ENCODE assay signal across 27 cellular contexts in genomic region chr2:207720517-207721187, GRCh38. TPM values are rescaled to one million over a fixed set of nuclear protein-coding genes. Genes with fewer than 3 reads are reported as not detected.
DNase-seq lines count a peak whose midpoint lies in the region; ATAC-seq, FAIRE-seq and TF ChIP-seq lines count a peak whose summit lies in the region.
"Had no signal": no experiment of that assay in that cellular context is flagged by ENCODE, and none has a peak within 500 bp of the region (broad histone marks: within the 10 kb centered on the region; RNA-seq: fewer than 3 reads in every experiment).

No MANE protein-coding gene starts in this region.

- no peak for TF ChIP-seq EP300 in A549 (IDR thresholded peaks at IDR 0.05)

- H3K4me2 ChIP-seq in A549: peak overlapping the region; percentile 23; the same call in 2 of the 3 replicates
- H3K4me2 ChIP-seq: smooth muscle cell had no signal

- ATAC-seq in A549 (peak; percentile 26 to 30; a peak in 3 of 6 replicates), lung (ENCODE audit: insufficient read depth, low FRiP score) (peak; percentile 29), omental fat pad (ENCODE audit: low FRiP score) (no peak)
- no peak for ATAC-seq in activated CD8-positive, alpha-beta T cell treated with anti-CD3 and anti-CD28 coated beads for 36 hours

- peak overlapping the region in 1 of 2 experiments; percentile 47; a peak in 1 of 6 replicates for H3K27ac ChIP-seq in A549
- H3K27ac ChIP-seq in HEK293 (ENCODE audit: extremely low read depth, low read depth, low read length): no peak overlapping the region
- peak overlapping the region; percentile 13 for H3K27ac ChIP-seq in caudate nucleus (ENCODE audit: low read depth, low read length)
- no peak overlapping the region for H3K27ac ChIP-seq in lung (ENCODE audit: low read depth in 1 of 2, low read length in 1 of 2)
- H3K27ac ChIP-seq: HL-60, neutrophil, vagina had no signal

- H3K4me1 Mint-ChIP-seq in activated CD8-positive, alpha-beta T cell treated with anti-CD3 and anti-CD28 coated beads for 36 hours (ENCODE audit: low read depth): peaks cover 31% of the 10 kb centered on the region

- H3K27ac Mint-ChIP-seq in activated CD8-positive, alpha-beta T cell treated with anti-CD3 and anti-CD28 coated beads for 36 hours: no peak overlapping the region
- H3K27ac Mint-ChIP-seq: activated T-helper 1 cell treated with anti-CD3 and anti-CD28 coated beads, Interleukin-12 subunit alpha, Interleukin-12 subunit beta, Interleukin-2, Interleukin-4 antibody, amounts not matched to agents 30 ng/mL and 10 ng/mL and 1 ng/mL, durations not matched to agents 14 hours and 24 hours and 36 hours; CD14-positive monocyte had no signal

- TF ChIP-seq CTCF in A549 (IDR thresholded peaks at IDR 0.05) (no peak), HEK293 (tag by site-specific recombination; IDR thresholded peaks at IDR 0.05) (no peak), lung (IDR thresholded peaks at IDR 0.05; ENCODE audit: control extremely low read depth, extremely low read depth) (no peak), omental fat pad (IDR thresholded peaks at IDR 0.05) (no peak)
- no peak for TF ChIP-seq CTCF in activated CD8-positive, alpha-beta T cell treated with anti-CD3 and anti-CD28 coated beads for 36 hours (IDR thresholded peaks at IDR 0.05)

- no peak for TF ChIP-seq POLR2A in A549 (IDR thresholded peaks at IDR 0.05; ENCODE audit: low read length)

- no peak for FAIRE-seq in A549 (lab: Jason Lieb, UNC)
- FAIRE-seq: GM19239, islet of Langerhans had no signal

- H3K9me3 ChIP-seq in A549 (no peaks in the 10 kb centered on the region), HEK293 (ENCODE audit: control insufficient read depth, insufficient read depth, low read depth, low read length) (no peaks in the 10 kb centered on the region), lung (ENCODE audit: control insufficient read depth in 2 of 2, insufficient read depth in 1 of 2, low read length in 1 of 2) (no peaks in the 10 kb centered on the region)
- H3K9me3 ChIP-seq: MG63, neutrophil, vagina had no signal

- DNase-seq in A549 (ENCODE audit: low read depth in 1 of 2, low spot score in 1 of 2): no peak
- DNase-seq in caudate nucleus (lab: John Stamatoyannopoulos, UW): no peak
- no peak for DNase-seq in lung (ENCODE audit: low spot score)
- DNase-seq in omental fat pad (ENCODE audit: low spot score): no peak
- no peak for DNase-seq in activated CD8-positive, alpha-beta T cell treated with anti-CD3 and anti-CD28 coated beads for 36 hours
- no peak for DNase-seq in SKM-1 (lab: John Stamatoyannopoulos, UW; ENCODE audit: unreplicated experiment)
- no peak for DNase-seq in NCI-H146 (lab: John Stamatoyannopoulos, UW)
- DNase-seq: activated naive CD4-positive, alpha-beta T cell treated with anti-CD3 and anti-CD28 coated beads, Interleukin-2, amount 50 U/mL, for 16 hours; Calu3; cortex of kidney; hypothalamus; MG63; NCI-H1417; NCI-H510A treated with DMSO at 0.1 percent for 48 hours; retina; stimulated activated CD4-positive, alpha-beta T cell treated with anti-CD3 and anti-CD28 coated beads, Interleukin-2, amount 100 ng/mL, for 24 hours; T1000 had no signal

- POLR2A ChIA-PET in A549 (lab: Yijun Ruan, JAX): interaction anchor here (2.2 kb wide), 1 partner anchor 9 kb away, joined by 11 read pairs; the partner anchor contains the start of gene CCNYL1
- POLR2A ChIA-PET in HEK293 (lab: Yijun Ruan, JAX): interaction anchor here (0.7 to 4.3 kb wide), 3 partner anchors 9 to 104 kb away, joined by 3 to 27 read pairs (median 3); partner anchors contain the start of gene CCNYL1
- POLR2A ChIA-PET in activated CD8-positive, alpha-beta T cell treated with anti-CD3 and anti-CD28 coated beads for 36 hours (lab: Charles Lee): interaction anchor here (1.0 kb wide), 2 partner anchors 9 to 13 kb away, joined by 3 to 4 read pairs; partner anchors contain the start of gene CCNYL1

- H3K36me3 ChIP-seq in HEK293 (ENCODE audit: control insufficient read depth in 2 of 2, insufficient read depth in 1 of 2, low read length in 2 of 2) (no peaks in the 10 kb centered on the region), lung (ENCODE audit: control insufficient read depth in 2 of 2, insufficient read depth in 2 of 2, low read length in 2 of 2) (no peaks in the 10 kb centered on the region)
- H3K36me3 ChIP-seq: vagina had no signal

- WGBS in A549 (ENCODE audit: missing lambda C conversion rate): 74% methylated on average over 6 of the region's 6 CpGs
- WGBS in lung, 2 donors: 77% methylated on average over 6 of the region's 6 CpGs

- H3K4me3 ChIP-seq in A549 (no peak overlapping the region), HEK293 (ENCODE audit: low read depth, low read length) (no peak overlapping the region), lung (no peak overlapping the region)
- H3K4me3 ChIP-seq: MG63, smooth muscle cell, vagina had no signal

- H3K27me3 Mint-ChIP-seq in activated CD8-positive, alpha-beta T cell treated with anti-CD3 and anti-CD28 coated beads for 36 hours: no peaks in the 10 kb centered on the region
- H3K27me3 Mint-ChIP-seq: IgD-negative memory B cell had no signal

- TF ChIP-seq RAD21 in A549 (conservative IDR thresholded peaks at IDR 0.05 in 1 of 2, IDR thresholded peaks at IDR 0.05 in 1 of 2): no peak

- no peaks in the 10 kb centered on the region for H3K27me3 ChIP-seq in lung (ENCODE audit: control insufficient read depth, insufficient read depth)
- H3K27me3 ChIP-seq: MG63, neutrophil, vagina had no signal

- H3K36me3 Mint-ChIP-seq in activated CD8-positive, alpha-beta T cell treated with anti-CD3 and anti-CD28 coated beads for 36 hours (ENCODE audit: low read depth): no peaks in the 10 kb centered on the region

- intact Hi-C loops in activated CD8-positive, alpha-beta T cell treated with anti-CD3 and anti-CD28 coated beads for 36 hours (cut with micrococcal nuclease): no loop called here

- H3K4me1 ChIP-seq in A549 (peaks cover 73% of the 10 kb centered on the region), HEK293 (ENCODE audit: control insufficient read depth, insufficient read depth, low read length) (peaks cover 24% of the 10 kb centered on the region), lung (ENCODE audit: control insufficient read depth in 2 of 2, insufficient read depth in 2 of 2, low read length in 2 of 2) (no peaks in the 10 kb centered on the region)

- H3K9me3 Mint-ChIP-seq in activated CD8-positive, alpha-beta T cell treated with anti-CD3 and anti-CD28 coated beads for 36 hours: no peaks in the 10 kb centered on the region
- H3K9me3 Mint-ChIP-seq: activated T-helper 1 cell treated with anti-CD3 and anti-CD28 coated beads, Interleukin-12 subunit alpha, Interleukin-12 subunit beta, Interleukin-2, Interleukin-4 antibody, amounts not matched to agents 30 ng/mL and 10 ng/mL and 1 ng/mL, durations not matched to agents 14 hours and 24 hours and 36 hours; IgD-negative memory B cell had no signal

- H3K4me3 Mint-ChIP-seq in activated CD8-positive, alpha-beta T cell treated with anti-CD3 and anti-CD28 coated beads for 36 hours: no peak overlapping the region
- H3K4me3 Mint-ChIP-seq: activated T-helper 1 cell treated with anti-CD3 and anti-CD28 coated beads, Interleukin-12 subunit alpha, Interleukin-12 subunit beta, Interleukin-2, Interleukin-4 antibody, amounts not matched to agents 30 ng/mL and 10 ng/mL and 1 ng/mL, durations not matched to agents 14 hours and 24 hours and 36 hours; CD14-positive monocyte; IgD-negative memory B cell had no signal

- CTCF ChIA-PET in A549 (lab: Yijun Ruan, JAX) (interaction anchor here (1.0 to 9.7 kb wide), 3 partner anchors 14 to 94 kb away, joined by 3 to 54 read pairs (median 5); partner anchors contain the start of gene METTL21A), HEK293 (lab: Yijun Ruan, JAX) (interaction anchor here (0.5 to 0.7 kb wide), 2 partner anchors 64 to 482 kb away, joined by 3 to 5 read pairs; no protein-coding TSS in a partner anchor)
- CTCF ChIA-PET in activated CD8-positive, alpha-beta T cell treated with anti-CD3 and anti-CD28 coated beads for 36 hours (lab: Charles Lee): interaction anchor here (1.5 kb wide), 1 partner anchor 94 kb away, joined by 4 read pairs; no protein-coding TSS in a partner anchor

TF ChIP-seq in A549, 52 proteins besides CTCF, POLR2A, EP300 and RAD21 (continues in another document):
- TF ChIP-seq, protein P1, sequence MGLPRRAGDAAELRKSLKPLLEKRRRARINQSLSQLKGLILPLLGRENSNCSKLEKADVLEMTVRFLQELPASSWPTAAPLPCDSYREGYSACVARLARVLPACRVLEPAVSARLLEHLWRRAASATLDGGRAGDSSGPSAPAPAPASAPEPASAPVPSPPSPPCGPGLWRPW (IDR thresholded peaks at IDR 0.05): no peak
- TF ChIP-seq RARB (CRISPR knock-in tag; IDR thresholded peaks at IDR 0.05): no peak

TF ChIP-seq in HEK293, 187 proteins besides CTCF, POLR2A, EP300 and RAD21 (continues in another document):
- TF ChIP-seq ZNF600 (tag by site-specific recombination; IDR thresholded peaks at IDR 0.05) (peak; percentile 57), ZNF223 (tag by site-specific recombination; IDR thresholded peaks at IDR 0.05) (no peak)

RNA-seq across cellular contexts. Expression of gene CCNYL1, which starts 9.2 kb away (rescaled TPM):
- polyA plus RNA-seq in A549 (2011; rRNA removed) (31.6 and 38.7 TPM in 2 replicates), A549 (2017; fragmentation: RNase III; extraction: RNeasy Plus Mini Kit Qiagen cat#74134 plus additional on column Dnase treatment) (16.9 to 20.8 TPM (median 17.7 TPM) in 3 replicates), lung (10 to 100 TPM; 11.3 to 14.2 TPM)
- polyA plus RNA-seq in A549 (2012; cell fraction: cytosol; rRNA removed): 13.0 and 14.8 TPM in 2 replicates
- 9.4 and 12.8 TPM in 2 replicates for polyA plus RNA-seq in A549 (2012; cell fraction: nucleus; rRNA removed)
- 9.6 and 11.0 TPM in 2 replicates for polyA minus RNA-seq in A549 (2011; rRNA and poly(A)+ RNA removed)
- total RNA-seq in lung (10 to 100 TPM; 11.1 to 25.1 TPM), omental fat pad (10 to 100 TPM; 23.2 to 58.4 (median 26.0) TPM)
- total RNA-seq in activated CD8-positive, alpha-beta T cell treated with anti-CD3 and anti-CD28 coated beads for 36 hours: 1 to 10 TPM; 3.8 to 4.3 TPM

RNA-seq across cellular contexts. Expression of gene FZD5, which starts 49.1 kb away (rescaled TPM):
- 6.7 and 7.5 TPM in 2 replicates for polyA plus RNA-seq in A549 (2011; rRNA removed)
- 2.5 and 4.2 TPM in 2 replicates for polyA plus RNA-seq in A549 (2012; cell fraction: cytosol; rRNA removed)
- 3.3 and 4.4 TPM in 2 replicates for polyA plus RNA-seq in A549 (2012; cell fraction: nucleus; rRNA removed)
- 3.9 to 4.9 TPM (median 4.9 TPM) in 3 replicates for polyA plus RNA-seq in A549 (2017; fragmentation: RNase III; extraction: RNeasy Plus Mini Kit Qiagen cat#74134 plus additional on column Dnase treatment)
- 8.3 and 8.9 TPM in 2 replicates for polyA minus RNA-seq in A549 (2011; rRNA and poly(A)+ RNA removed)
- total RNA-seq in lung: 10 to 100 TPM; 30.5 to 47.8 TPM
- 10 to 100 TPM in 1 of 2 donors, 1 to 10 TPM in 1; 9.8 to 10.6 TPM for polyA plus RNA-seq in lung
- total RNA-seq in omental fat pad: 10 to 100 TPM in 3 of 4 donors, 1 to 10 TPM in 1; 7.1 to 21.7 (median 18.1) TPM
- 1 to 10 TPM; 1.7 TPM for total RNA-seq in activated CD8-positive, alpha-beta T cell treated with anti-CD3 and anti-CD28 coated beads for 36 hours

Comparison
In these comparisons a context has a peak if more than half of its experiments do, and no peak if none do; other contexts are left out.
1. ATAC-seq: peak in A549 (2 of 2) and lung (single experiment); none in omental fat pad (single experiment) and activated CD8-positive, alpha-beta T cell treated with anti-CD3 and anti-CD28 coated beads for 36 hours (single experiment).